ENCODE assay signal across 15 cellular contexts in genomic region chr5:51384281-51384840, GRCh38. TPM values are rescaled to one million over a fixed set of nuclear protein-coding genes. Genes with fewer than 3 reads are reported as not detected.
A peak's percentile ranks its signal among the peaks of the same experiment; 100 is the strongest.
DNase-seq lines count a peak whose midpoint lies in the region; ATAC-seq and TF ChIP-seq lines count a peak whose summit lies in the region.
"Had no signal": no experiment of that assay in that cellular context is flagged by ENCODE, and none has a peak within 500 bp of the region (broad histone marks: within the 10 kb centered on the region; RNA-seq: fewer than 3 reads in every experiment).

No MANE protein-coding gene starts in this region.

- H3K9me3 ChIP-seq in breast epithelium (no peaks in the 10 kb centered on the region), mesodermal cell (ENCODE audit: control insufficient read depth, low read length) (no peaks in the 10 kb centered on the region)
- H3K9me3 ChIP-seq: adrenal gland, tibial nerve had no signal

- POLR2A ChIA-PET in MCF 10A (lab: Yijun Ruan, JAX) = interaction anchor here (0.7 to 2.1 kb wide), 7 partner anchors 11 to 431 kb away, joined by 3 to 9 read pairs (median 3); no protein-coding TSS in a partner anchor
- POLR2A ChIA-PET in WTC11 (lab: Charles Lee) = interaction anchor here (2.1 kb wide), 1 partner anchor 418 kb away, joined by 4 read pairs; no protein-coding TSS in a partner anchor
- POLR2A ChIA-PET in activated CD8-positive, alpha-beta T cell treated with anti-CD3 and anti-CD28 coated beads, Interleukin-2, amount 10 ng/mL, durations not matched to agents 7 days and 5 days (lab: Charles Lee) = no interaction called here

- DNase-seq in MCF 10A (ENCODE audit: unreplicated experiment) (no peak), breast epithelium (ENCODE audit: low spot score in 2 of 2) (no peak), WTC11 (ENCODE audit: low spot score) (no peak), DMS 273 treated with DMSO at 0.1 percent for 48 hours (lab: John Stamatoyannopoulos, UW) (no peak), T-helper 9 cell (no peak)
- DNase-seq in stimulated activated CD4-positive, alpha-beta T cell treated with anti-CD3 and anti-CD28 coated beads, Interleukin-12 subunit alpha, Interleukin-12 subunit beta, amount 100 ng/mL, for 4 hours = no peak
- DNase-seq in activated CD8-positive, alpha-beta T cell treated with anti-CD3 and anti-CD28 coated beads, Interleukin-2, amount 10 ng/mL, durations not matched to agents 7 days and 5 days = no peak
- DNase-seq: activated T-cell treated with anti-CD3 and anti-CD28 coated beads, Interleukin-2, amount 50 U/mL, for 1 hour; COR-L47; foreskin melanocyte; SW 1271 had no signal

- peaks cover 0 to 6% of the 10 kb centered on the region in 2 donors for H3K4me1 ChIP-seq in breast epithelium
- H3K4me1 ChIP-seq in mesodermal cell (ENCODE audit: control insufficient read depth, insufficient read depth, low read length, poor library complexity, severe bottlenecking) = peaks cover 24% of the 10 kb centered on the region

- H3K4me3 Mint-ChIP-seq in MCF 10A (ENCODE audit: unreplicated experiment) (peak overlapping the region; percentile 98), WTC11 (peak overlapping the region; percentile 78)
- no peak overlapping the region for H3K4me3 Mint-ChIP-seq in activated CD8-positive, alpha-beta T cell treated with anti-CD3 and anti-CD28 coated beads, Interleukin-2, amount 10 ng/mL, durations not matched to agents 7 days and 5 days

- H3K27ac Mint-ChIP-seq in MCF 10A (ENCODE audit: low read depth, unreplicated experiment) (peak overlapping the region; percentile 83), WTC11 (no peak overlapping the region)
- no peak overlapping the region for H3K27ac Mint-ChIP-seq in activated CD8-positive, alpha-beta T cell treated with anti-CD3 and anti-CD28 coated beads, Interleukin-2, amount 10 ng/mL, durations not matched to agents 7 days and 5 days

- no peak overlapping the region for H3K27ac ChIP-seq in breast epithelium
- no peak overlapping the region for H3K27ac ChIP-seq in mesodermal cell (ENCODE audit: low read depth, low read length, severe bottlenecking)
- H3K27ac ChIP-seq: adrenal gland, tibial nerve had no signal

- ATAC-seq in WTC11 = no peak
- ATAC-seq in activated CD8-positive, alpha-beta T cell treated with anti-CD3 and anti-CD28 coated beads, Interleukin-2, amount 10 ng/mL, durations not matched to agents 7 days and 5 days = no peak
- ATAC-seq: K562 had no signal

- H3K27me3 Mint-ChIP-seq in MCF 10A (ENCODE audit: insufficient read depth, unreplicated experiment) (no peaks in the 10 kb centered on the region), WTC11 (ENCODE audit: low read depth) (peaks cover 100% of the 10 kb centered on the region)
- peaks cover 84% of the 10 kb centered on the region for H3K27me3 Mint-ChIP-seq in activated CD8-positive, alpha-beta T cell treated with anti-CD3 and anti-CD28 coated beads, Interleukin-2, amount 10 ng/mL, durations not matched to agents 7 days and 5 days (ENCODE audit: low read depth)

- H3K4me1 Mint-ChIP-seq in MCF 10A (ENCODE audit: insufficient read depth, unreplicated experiment) (peaks cover 48% of the 10 kb centered on the region), WTC11 (peaks cover 84% of the 10 kb centered on the region)
- peaks cover 2% of the 10 kb centered on the region for H3K4me1 Mint-ChIP-seq in activated CD8-positive, alpha-beta T cell treated with anti-CD3 and anti-CD28 coated beads, Interleukin-2, amount 10 ng/mL, durations not matched to agents 7 days and 5 days (ENCODE audit: low read depth)

- CTCF ChIA-PET in MCF 10A (lab: Yijun Ruan, JAX) (interaction anchor here (0.5 to 1.3 kb wide), 4 partner anchors 31 to 1643 kb away, joined by 3 to 7 read pairs (median 5); no protein-coding TSS in a partner anchor), WTC11 (lab: Charles Lee) (interaction anchor here (1.6 to 3.0 kb wide), 3 partner anchors 8 to 421 kb away, joined by 3 to 18 read pairs (median 6); no protein-coding TSS in a partner anchor)
- CTCF ChIA-PET in activated CD8-positive, alpha-beta T cell treated with anti-CD3 and anti-CD28 coated beads, Interleukin-2, amount 10 ng/mL, durations not matched to agents 7 days and 5 days (lab: Charles Lee) = no interaction called here

- H3K36me3 ChIP-seq in breast epithelium (no peaks in the 10 kb centered on the region), mesodermal cell (ENCODE audit: control insufficient read depth, insufficient read depth, low read length) (no peaks in the 10 kb centered on the region)
- H3K36me3 ChIP-seq: adrenal gland, tibial nerve had no signal

- H3K27me3 ChIP-seq in breast epithelium = peaks cover 0 to 98% of the 10 kb centered on the region in 2 donors

- TF ChIP-seq POLR2A in breast epithelium (IDR thresholded peaks at IDR 0.05) = no peak

- TF ChIP-seq CTCF in MCF 10A (IDR thresholded peaks at IDR 0.05; ENCODE audit: unreplicated experiment) (no peak), breast epithelium (IDR thresholded peaks at IDR 0.05) (no peak), WTC11 (IDR thresholded peaks at IDR 0.05) (no peak)

- peak overlapping the region in 1 of 3 donors; percentile 47 for H3K4me3 ChIP-seq in breast epithelium
- peak overlapping the region; percentile 71 for H3K4me3 ChIP-seq in mesodermal cell (ENCODE audit: extremely low read depth, insufficient read depth, low read length, poor library complexity, severe bottlenecking)
- H3K4me3 ChIP-seq: adrenal gland, K562 had no signal

- H3K36me3 Mint-ChIP-seq in MCF 10A (ENCODE audit: insufficient read depth, unreplicated experiment) (peaks cover 8% of the 10 kb centered on the region), WTC11 (no peaks in the 10 kb centered on the region)
- peaks cover 9% of the 10 kb centered on the region for H3K36me3 Mint-ChIP-seq in activated CD8-positive, alpha-beta T cell treated with anti-CD3 and anti-CD28 coated beads, Interleukin-2, amount 10 ng/mL, durations not matched to agents 7 days and 5 days (ENCODE audit: low read depth)

- 7 to 10% methylated on average over 2 to 3 of the region's 12 CpGs for WGBS in mesodermal cell (ENCODE audit: insufficient coverage in 2 of 2), 2 experiments

- no peaks in the 10 kb centered on the region for H3K9me3 Mint-ChIP-seq in MCF 10A (ENCODE audit: unreplicated experiment)
- no peaks in the 10 kb centered on the region for H3K9me3 Mint-ChIP-seq in WTC11
- no peaks in the 10 kb centered on the region for H3K9me3 Mint-ChIP-seq in activated CD8-positive, alpha-beta T cell treated with anti-CD3 and anti-CD28 coated beads, Interleukin-2, amount 10 ng/mL, durations not matched to agents 7 days and 5 days (ENCODE audit: insufficient read depth)

- no TSS peak for BruUV-seq in MCF 10A (replicated peaks; lab: Mats Ljungman, UMichigan)

- intact Hi-C loops in MCF 10A (cut with micrococcal nuclease) = loop anchor here (10.0 kb wide), 1 partner anchor 300 kb away; no protein-coding TSS in a partner anchor
- intact Hi-C loops in breast epithelium (cut with DNase I; ENCODE audit: low total_unique reads) = no loop called here

TF ChIP-seq in WTC11, 78 proteins besides CTCF, POLR2A, EP300 and RAD21:
- TF ChIP-seq ELF4 (CRISPR knock-in tag; IDR thresholded peaks at IDR 0.05; ENCODE audit: low read depth) (no peak), CBFB (CRISPR knock-in tag; IDR thresholded peaks at IDR 0.05; ENCODE audit: low read depth) (no peak), FOXJ3 (CRISPR knock-in tag; IDR thresholded peaks at IDR 0.05; ENCODE audit: borderline replicate concordance) (no peak), ZNF138 (CRISPR knock-in tag; conservative IDR thresholded peaks at IDR 0.05) (no peak), EMX1 (CRISPR knock-in tag; IDR thresholded peaks at IDR 0.05) (no peak), HMGA2 (CRISPR knock-in tag; IDR thresholded peaks at IDR 0.05) (no peak), TEAD1 (CRISPR knock-in tag; IDR thresholded peaks at IDR 0.05) (no peak), ZNF263 (CRISPR knock-in tag; IDR thresholded peaks at IDR 0.05; ENCODE audit: low read depth) (no peak), NR3C1 (CRISPR knock-in tag; conservative IDR thresholded peaks at IDR 0.05; ENCODE audit: low read depth) (no peak)
TF ChIP-seq in WTC11: peak in this region for 0.

RNA-seq across cellular contexts. Expression of gene ISL1, which starts 1.1 kb away (rescaled TPM):
- total RNA-seq in MCF 10A (2022) (1.2 TPM in 2 replicates), breast epithelium (1 to 10 TPM in 1 of 3 donors, not detected in 2; 1.6 TPM), WTC11 (2021) (0.07 to 0.18 TPM in 2 of 3 replicates, not detected in the other)
- 32.5 TPM for polyA plus RNA-seq in mesodermal cell (2013, experiment 1 of 2)
- polyA plus RNA-seq in mesodermal cell (2013, experiment 2 of 2) = 25.2 TPM
- not detected for total RNA-seq in activated CD8-positive, alpha-beta T cell treated with anti-CD3 and anti-CD28 coated beads, Interleukin-2, amount 10 ng/mL, durations not matched to agents 7 days and 5 days
- total RNA-seq: K562, tibial nerve had no signal
- polyA plus RNA-seq: K562 had no signal
